10 cellular contexts compared by ENCODE assay signal in genomic region chr1:32426489-32427255, GRCh38. TPM values are rescaled to one million over a fixed set of nuclear protein-coding genes. Genes with fewer than 3 reads are reported as not detected.
A peak's percentile ranks its signal among the peaks of the same experiment; 100 is the strongest.
DNase-seq lines count a peak whose midpoint lies in the region; ATAC-seq, FAIRE-seq and TF ChIP-seq lines count a peak whose summit lies in the region.
"Had no signal": no experiment of that assay in that cellular context is flagged by ENCODE, and none has a peak within 500 bp of the region (broad histone marks: within the 10 kb centered on the region; RNA-seq: fewer than 3 reads in every experiment).

No MANE protein-coding gene starts in this region.

- H3K9me3 ChIP-seq in right cardiac atrium (ENCODE audit: control insufficient read depth, low read length) (no peaks in the 10 kb centered on the region), suprapubic skin (no peaks in the 10 kb centered on the region)

- WGBS in right cardiac atrium = 6% methylated on average over 36 of the region's 36 CpGs
- under 1% methylated on average over 30 of the region's 36 CpGs for WGBS in suprapubic skin

- H3K4me1 ChIP-seq in right cardiac atrium (ENCODE audit: control insufficient read depth, insufficient read depth, low read length) = no peaks in the 10 kb centered on the region
- peaks cover 10% of the 10 kb centered on the region for H3K4me1 ChIP-seq in suprapubic skin

- intact Hi-C loops in activated B cell treated with CpG ODN at 0.5 μM for 24 hours (cut with micrococcal nuclease) = no loop called here
- intact Hi-C loops in right cardiac atrium (cut with DNase I) = no loop called here

- ATAC-seq in activated B cell treated with CpG ODN at 0.5 μM for 24 hours (ENCODE audit: low read depth) (peak; percentile 47), right cardiac atrium (peak; percentile 71 to 81)
- ATAC-seq in activated CD4-positive, CD25-positive, alpha-beta regulatory T cell treated with anti-CD3 and anti-CD28 coated beads, Interleukin-2, amount 50 U/mL, for 24 hours = no peak
- ATAC-seq: activated CD8-positive, alpha-beta memory T cell treated with anti-CD3 and anti-CD28 coated beads, Interleukin-2, amount 10 ng/mL, durations not matched to agents 7 days and 5 days; naive thymus-derived CD8-positive, alpha-beta T cell had no signal

- no peak for TF ChIP-seq RAD21 in Ishikawa (IDR thresholded peaks at IDR 0.05; ENCODE audit: low read depth)

- H3K27me3 ChIP-seq in right cardiac atrium (ENCODE audit: control insufficient read depth, insufficient read depth) (no peaks in the 10 kb centered on the region), suprapubic skin (no peaks in the 10 kb centered on the region)

- H3K4me3 ChIP-seq in right cardiac atrium (ENCODE audit: low read length) (peak overlapping the region; percentile 1), suprapubic skin (peak overlapping the region; percentile 37)

- H3K27ac Mint-ChIP-seq in activated B cell treated with CpG ODN at 0.5 μM for 24 hours = no peak overlapping the region
- H3K27ac Mint-ChIP-seq: activated CD8-positive, alpha-beta memory T cell treated with anti-CD3 and anti-CD28 coated beads, Interleukin-2, amount 10 ng/mL, durations not matched to agents 7 days and 5 days; naive thymus-derived CD8-positive, alpha-beta T cell had no signal

- peaks cover 23% of the 10 kb centered on the region for H3K27me3 Mint-ChIP-seq in activated B cell treated with CpG ODN at 0.5 μM for 24 hours

- peaks cover 27% of the 10 kb centered on the region for H3K4me1 Mint-ChIP-seq in activated B cell treated with CpG ODN at 0.5 μM for 24 hours
- H3K4me1 Mint-ChIP-seq: activated CD8-positive, alpha-beta memory T cell treated with anti-CD3 and anti-CD28 coated beads, Interleukin-2, amount 10 ng/mL, durations not matched to agents 7 days and 5 days had no signal

- POLR2A ChIA-PET in activated B cell treated with CpG ODN at 0.5 μM for 24 hours (lab: Charles Lee) = interaction anchor here (0.9 kb wide), 1 partner anchor 211 kb away, joined by 3 read pairs; no protein-coding TSS in a partner anchor

- no peaks in the 10 kb centered on the region for H3K36me3 ChIP-seq in suprapubic skin

- DNase-seq in activated B cell treated with CpG ODN at 0.5 μM for 24 hours (no peak), right cardiac atrium (peak; percentile 40 to 70 (median 67)), suprapubic skin (ENCODE audit: low spot score in 2 of 2) (no peak), GM19239 (ENCODE audit: insufficient read length, low spot score) (no peak), GM19240 (ENCODE audit: insufficient read length, low spot score) (no peak)
- no peak for DNase-seq in activated T-cell treated with anti-CD3 and anti-CD28 coated beads, Interleukin-2, amount 50 U/mL, for 48 hours
- DNase-seq: activated CD8-positive, alpha-beta memory T cell treated with anti-CD3 and anti-CD28 coated beads, Interleukin-2, amount 10 ng/mL, durations not matched to agents 7 days and 5 days; naive thymus-derived CD8-positive, alpha-beta T cell had no signal

- CTCF ChIA-PET in activated B cell treated with CpG ODN at 0.5 μM for 24 hours (lab: Charles Lee) = no interaction called here

- H3K27ac ChIP-seq in right cardiac atrium (ENCODE audit: low read length) (no peak overlapping the region), suprapubic skin (no peak overlapping the region)

- no peak for TF ChIP-seq CTCF in activated B cell treated with CpG ODN at 0.5 μM for 24 hours (IDR thresholded peaks at IDR 0.05)
- no peak for TF ChIP-seq CTCF in suprapubic skin (IDR thresholded peaks at IDR 0.05)

- no peak for TF ChIP-seq POLR2A in suprapubic skin (IDR thresholded peaks at IDR 0.05)

- H3K36me3 Mint-ChIP-seq in activated B cell treated with CpG ODN at 0.5 μM for 24 hours (ENCODE audit: low read depth) = no peaks in the 10 kb centered on the region
- H3K36me3 Mint-ChIP-seq: activated CD8-positive, alpha-beta memory T cell treated with anti-CD3 and anti-CD28 coated beads, Interleukin-2, amount 10 ng/mL, durations not matched to agents 7 days and 5 days; naive thymus-derived CD8-positive, alpha-beta T cell had no signal

- peak overlapping the region; percentile 41 for H3K4me3 Mint-ChIP-seq in activated B cell treated with CpG ODN at 0.5 μM for 24 hours
- H3K4me3 Mint-ChIP-seq: activated CD8-positive, alpha-beta memory T cell treated with anti-CD3 and anti-CD28 coated beads, Interleukin-2, amount 10 ng/mL, durations not matched to agents 7 days and 5 days had no signal

- FAIRE-seq in GM19239 (lab: Jason Lieb, UNC) = no peak

- TF ChIP-seq EP300 in Ishikawa (IDR thresholded peaks at IDR 0.05; ENCODE audit: borderline replicate concordance) (no peak), suprapubic skin (IDR thresholded peaks at IDR 0.05) (no peak)

- H3K9me3 Mint-ChIP-seq in activated B cell treated with CpG ODN at 0.5 μM for 24 hours = no peaks in the 10 kb centered on the region
- H3K9me3 Mint-ChIP-seq: naive thymus-derived CD8-positive, alpha-beta T cell had no signal

TF ChIP-seq in Ishikawa, 13 proteins besides CTCF, POLR2A, EP300 and RAD21:
- TF ChIP-seq ZBTB7A (IDR thresholded peaks at IDR 0.05; ENCODE audit: low read depth) = 0 out of 2 replicates have a peak, but pooled peaks have one; percentile 77
- TF ChIP-seq TAF1 (IDR thresholded peaks at IDR 0.05; ENCODE audit: low read depth) = no peak

RNA-seq across cellular contexts. Expression of gene BSDC1, which starts 32.4 kb away (rescaled TPM):
- total RNA-seq in activated B cell treated with CpG ODN at 0.5 μM for 24 hours (51.8 and 72.2 TPM in 2 replicates), right cardiac atrium (10 to 100 TPM; 40.4 to 56.0 (median 48.6) TPM), suprapubic skin (100 to 1,000 TPM in 3 of 4 donors, 10 to 100 TPM in 1; 96.0 to 140 (median 120) TPM)
- polyA plus RNA-seq in right cardiac atrium = 37.1 TPM

RNA-seq across cellular contexts. Expression of gene ZBTB8B, which starts 38.2 kb away (rescaled TPM):
- total RNA-seq in activated B cell treated with CpG ODN at 0.5 μM for 24 hours (0.02 TPM in 1 of 2 replicates, not detected in the other), right cardiac atrium (under 1 TPM in 3 of 4 donors, not detected in 1; 0.03 TPM), suprapubic skin (under 1 TPM in 1 of 4 donors, not detected in 3; 0.08 TPM)
- polyA plus RNA-seq in right cardiac atrium = 0.02 TPM
- total RNA-seq: activated CD8-positive, alpha-beta memory T cell treated with anti-CD3 and anti-CD28 coated beads, Interleukin-2, amount 10 ng/mL, durations not matched to agents 7 days and 5 days; naive thymus-derived CD8-positive, alpha-beta T cell had no signal
- polyA plus RNA-seq: naive thymus-derived CD8-positive, alpha-beta T cell had no signal

Comparison
In these comparisons a context has a peak if more than half of its experiments do, and no peak if none do; other contexts are left out.
1. ATAC-seq: peak in activated B cell treated with CpG ODN at 0.5 μM for 24 hours (single experiment) and right cardiac atrium (2 of 2); none in activated CD4-positive, CD25-positive, alpha-beta regulatory T cell treated with anti-CD3 and anti-CD28 coated beads, Interleukin-2, amount 50 U/mL, for 24 hours (0 of 2).
2. DNase-seq: peak in right cardiac atrium (3 of 3); none in activated B cell treated with CpG ODN at 0.5 μM for 24 hours (single experiment), suprapubic skin (0 of 2), GM19239 (single experiment), activated T-cell treated with anti-CD3 and anti-CD28 coated beads, Interleukin-2, amount 50 U/mL, for 48 hours (0 of 2) and GM19240 (single experiment).